In the genomic region with DNA sequence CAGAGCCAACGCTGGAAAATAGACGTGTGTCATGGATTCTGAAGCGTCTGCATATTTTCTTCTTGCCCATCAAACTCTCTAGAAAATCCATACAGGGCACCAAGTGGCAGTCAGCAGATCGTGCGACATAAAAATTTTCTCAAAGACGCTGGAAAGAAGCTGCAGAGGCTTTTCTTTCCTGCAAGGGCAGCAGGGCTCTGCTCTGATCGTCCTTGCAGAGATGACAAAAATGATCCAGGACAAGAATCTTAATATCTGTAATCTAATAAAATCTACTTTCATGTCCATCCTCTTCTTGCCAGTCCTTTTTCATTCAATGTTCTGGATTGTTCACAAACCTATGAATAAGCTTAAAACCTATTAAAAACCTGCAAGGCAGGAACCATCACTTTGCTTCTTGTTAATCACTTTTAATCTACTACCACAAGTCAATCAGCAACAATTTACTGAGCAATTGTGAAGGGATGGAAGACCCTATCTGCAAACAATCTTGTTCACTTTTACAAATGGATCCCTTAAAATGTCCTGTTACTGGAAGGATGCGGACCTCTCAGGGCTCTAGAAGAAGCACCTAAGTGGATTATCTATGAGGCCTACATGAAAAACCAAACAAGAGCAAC, we compare ENCODE assay signal across 13 cellular contexts.
DNase-seq lines count a peak whose midpoint lies in the region; ATAC-seq and TF ChIP-seq lines count a peak whose summit lies in the region.
"Had no signal": no experiment of that assay in that cellular context is flagged by ENCODE, and none has a peak within 500 bp of the region (broad histone marks: within the 10 kb centered on the region; RNA-seq: fewer than 3 reads in every experiment).

No MANE protein-coding gene starts in this region.

- H3K36me3 Mint-ChIP-seq in Caco-2 (ENCODE audit: insufficient read depth, unreplicated experiment) = peaks cover 15% of the 10 kb centered on the region
- H3K36me3 Mint-ChIP-seq in glutamatergic neuron (ENCODE audit: unreplicated experiment) = no peaks in the 10 kb centered on the region
- H3K36me3 Mint-ChIP-seq: CD4-positive, CD25-positive, alpha-beta regulatory T cell; IgD-negative memory B cell had no signal

- H3K4me1 ChIP-seq in Caco-2 (peaks cover 23% of the 10 kb centered on the region), sigmoid colon (peaks cover 0 to 34% (median 29%) of the 10 kb centered on the region in 4 donors)

- H3K4me3 Mint-ChIP-seq in Caco-2 (ENCODE audit: unreplicated experiment) = no peak overlapping the region
- no peak overlapping the region for H3K4me3 Mint-ChIP-seq in glutamatergic neuron (ENCODE audit: unreplicated experiment)
- H3K4me3 Mint-ChIP-seq: CD4-positive, CD25-positive, alpha-beta regulatory T cell; IgD-negative memory B cell had no signal

- H3K27ac ChIP-seq in SK-N-MC = peak overlapping the region; percentile 98
- H3K27ac ChIP-seq in sigmoid colon = peak overlapping the region; percentile 37 to 75 (median 64)
- no peak overlapping the region for H3K27ac ChIP-seq in WERI-Rb-1
- H3K27ac ChIP-seq: SJSA1, VCaP had no signal

- TF ChIP-seq EP300 in sigmoid colon (IDR thresholded peaks at IDR 0.05) = no peak

- DNase-seq in Caco-2 = no peak
- no peak for DNase-seq in SK-N-MC (ENCODE audit: low read depth, low spot score)
- no peak for DNase-seq in glutamatergic neuron
- DNase-seq in sigmoid colon = no peak
- no peak for DNase-seq in activated T-cell treated with anti-CD3 and anti-CD28 coated beads, Interleukin-2, amount 50 U/mL, for 48 hours
- no peak for DNase-seq in stimulated activated CD4-positive, alpha-beta T cell treated with anti-CD3 and anti-CD28 coated beads, Interleukin-12 subunit alpha, Interleukin-12 subunit beta, amount 100 ng/mL, for 4 hours
- DNase-seq in WERI-Rb-1 = no peak

- no TSS peak for BruUV-seq in Caco-2 (replicated peaks; lab: Mats Ljungman, UMichigan)

- POLR2A ChIA-PET in Caco-2 (lab: Charles Lee) = no interaction called here

- intact Hi-C loops in Caco-2 (cut with micrococcal nuclease; ENCODE audit: unreplicated experiment) = loop anchor here (1.0 to 5.0 kb wide), 10 partner anchors 92 to 917 kb away; partner anchors contain the start of gene FN1
- intact Hi-C loops in sigmoid colon (cut with DNase I) = loop anchor here (2.0 to 5.0 kb wide), 5 partner anchors 142 to 483 kb away; partner anchors contain the start of gene FN1

- H3K27me3 ChIP-seq in Caco-2 (replicated peaks; ENCODE audit: control insufficient read depth, insufficient read depth, low read length) (no peaks in the 10 kb centered on the region), sigmoid colon (no peaks in the 10 kb centered on the region), WERI-Rb-1 (ENCODE audit: insufficient read depth, low read depth, severe bottlenecking) (no peaks in the 10 kb centered on the region)
- H3K27me3 ChIP-seq: MG63, SJSA1 had no signal

- TF ChIP-seq POLR2A in sigmoid colon (IDR thresholded peaks at IDR 0.05) = no peak

- TF ChIP-seq CTCF in Caco-2 (IDR thresholded peaks at IDR 0.05; ENCODE audit: insufficient read depth in 1 of 2, low read depth in 1 of 2, low read length in 1 of 2, severe bottlenecking in 1 of 2, unreplicated experiment in 1 of 2) (no peak), glutamatergic neuron (IDR thresholded peaks at IDR 0.05; ENCODE audit: partially characterized antibody, unreplicated experiment) (no peak), sigmoid colon (IDR thresholded peaks at IDR 0.05) (no peak), WERI-Rb-1 (IDR thresholded peaks at IDR 0.05; ENCODE audit: low read depth, low read length) (no peak)

- H3K27ac Mint-ChIP-seq in Caco-2 (ENCODE audit: unreplicated experiment) = peak overlapping the region; percentile 79
- H3K27ac Mint-ChIP-seq in glutamatergic neuron (ENCODE audit: unreplicated experiment) = peak overlapping the region; percentile 30
- H3K27ac Mint-ChIP-seq: CD4-positive, CD25-positive, alpha-beta regulatory T cell; IgD-negative memory B cell had no signal

- H3K9ac ChIP-seq in SK-N-MC (ENCODE audit: insufficient read length) = peak overlapping the region; percentile 56

- H3K9me3 ChIP-seq in Caco-2 = no peaks in the 10 kb centered on the region
- no peaks in the 10 kb centered on the region for H3K9me3 ChIP-seq in SK-N-MC (ENCODE audit: low read depth, low read length)
- H3K9me3 ChIP-seq in sigmoid colon = no peaks in the 10 kb centered on the region
- no peaks in the 10 kb centered on the region for H3K9me3 ChIP-seq in WERI-Rb-1 (ENCODE audit: severe bottlenecking)
- H3K9me3 ChIP-seq: MG63, SJSA1 had no signal

- ATAC-seq in GM21360 (IDR thresholded peaks at IDR 0.05; ENCODE audit: unreplicated experiment) = no peak

- no peaks in the 10 kb centered on the region for H3K27me3 Mint-ChIP-seq in Caco-2 (ENCODE audit: insufficient read depth, unreplicated experiment)
- H3K27me3 Mint-ChIP-seq in glutamatergic neuron (ENCODE audit: unreplicated experiment) = peaks cover 4% of the 10 kb centered on the region

- H3K4me1 Mint-ChIP-seq in Caco-2 (ENCODE audit: low read depth, unreplicated experiment) (peaks cover 29% of the 10 kb centered on the region), glutamatergic neuron (ENCODE audit: low read depth, unreplicated experiment) (peaks cover 24% of the 10 kb centered on the region)
- H3K4me1 Mint-ChIP-seq: CD4-positive, CD25-positive, alpha-beta regulatory T cell had no signal

- WGBS in sigmoid colon, 2 donors = 70 to 71% methylated on average over 8 of the region's 8 CpGs

- H3K36me3 ChIP-seq in Caco-2 (ENCODE audit: control insufficient read depth, insufficient read depth, low read length) = no peaks in the 10 kb centered on the region
- no peaks in the 10 kb centered on the region for H3K36me3 ChIP-seq in SK-N-MC (ENCODE audit: insufficient read depth, low read length)
- no peaks in the 10 kb centered on the region for H3K36me3 ChIP-seq in sigmoid colon
- no peaks in the 10 kb centered on the region for H3K36me3 ChIP-seq in WERI-Rb-1
- H3K36me3 ChIP-seq: MG63, SJSA1 had no signal

- H3K9me3 Mint-ChIP-seq in Caco-2 (ENCODE audit: unreplicated experiment) (no peaks in the 10 kb centered on the region), glutamatergic neuron (ENCODE audit: unreplicated experiment) (peaks cover 3% of the 10 kb centered on the region)
- H3K9me3 Mint-ChIP-seq: IgD-negative memory B cell had no signal

- CTCF ChIA-PET in Caco-2 (lab: Charles Lee) = interaction anchor here (1.6 kb wide), 1 partner anchor 12 kb away, joined by 5 read pairs; no protein-coding TSS in a partner anchor

- H3K4me3 ChIP-seq in Caco-2 (ENCODE audit: low read depth, low read length) (no peak overlapping the region), SK-N-MC (peak overlapping the region; percentile 55), sigmoid colon (no peak overlapping the region), WERI-Rb-1 (ENCODE audit: low read depth, low read length) (no peak overlapping the region)
- H3K4me3 ChIP-seq: MG63, SJSA1 had no signal
